In genomic region chr2:227474406-227474805, GRCh38 we compare ENCODE assay signal across 12 cellular contexts. TPM values are rescaled to one million over a fixed set of nuclear protein-coding genes. Genes with fewer than 3 reads are reported as not detected.
DNase-seq lines count a peak whose midpoint lies in the region; ATAC-seq, FAIRE-seq and TF ChIP-seq lines count a peak whose summit lies in the region.
"Had no signal": no experiment of that assay in that cellular context is flagged by ENCODE, and none has a peak within 500 bp of the region (broad histone marks: within the 10 kb centered on the region; RNA-seq: fewer than 3 reads in every experiment).

No MANE protein-coding gene starts in this region.

- POLR2A ChIA-PET in naive thymus-derived CD4-positive, alpha-beta T cell (lab: Charles Lee): no interaction called here

- no peaks in the 10 kb centered on the region for H3K27me3 ChIP-seq in CD4-positive, CD25-positive, alpha-beta regulatory T cell (ENCODE audit: control insufficient read depth, insufficient read depth, low read length)
- H3K27me3 ChIP-seq in astrocyte (ENCODE audit: insufficient read depth, low read length): no peaks in the 10 kb centered on the region
- H3K27me3 ChIP-seq in naive thymus-derived CD4-positive, alpha-beta T cell (ENCODE audit: control insufficient read depth in 2 of 2, insufficient read depth in 2 of 2, low read length in 2 of 2): no peaks in the 10 kb centered on the region
- H3K27me3 ChIP-seq in body of pancreas: no peaks in the 10 kb centered on the region
- H3K27me3 ChIP-seq: left lung, upper lobe of left lung had no signal

- peaks cover 62% of the 10 kb centered on the region for H4K20me1 ChIP-seq in astrocyte (ENCODE audit: insufficient read depth, low read length)

- H3K4me1 ChIP-seq in CD4-positive, CD25-positive, alpha-beta regulatory T cell (ENCODE audit: control insufficient read depth, insufficient read depth, low read length, poor library complexity, severe bottlenecking): peaks cover 29% of the 10 kb centered on the region
- H3K4me1 ChIP-seq in astrocyte (ENCODE audit: insufficient read depth, low read length): peaks cover 13% of the 10 kb centered on the region
- peaks cover 30% of the 10 kb centered on the region in 2 donors for H3K4me1 ChIP-seq in naive thymus-derived CD4-positive, alpha-beta T cell (ENCODE audit: control insufficient read depth in 2 of 2, insufficient read depth in 2 of 2, low read length in 2 of 2)
- peaks cover 37% of the 10 kb centered on the region for H3K4me1 ChIP-seq in body of pancreas

- H3K36me3 Mint-ChIP-seq in CD4-positive, CD25-positive, alpha-beta regulatory T cell: no peaks in the 10 kb centered on the region
- H3K36me3 Mint-ChIP-seq in astrocyte (ENCODE audit: low read depth, unreplicated experiment): no peaks in the 10 kb centered on the region
- peaks cover 0 to 3% (median 0%) of the 10 kb centered on the region in 5 donors for H3K36me3 Mint-ChIP-seq in naive thymus-derived CD4-positive, alpha-beta T cell

- H3K9ac ChIP-seq in astrocyte (ENCODE audit: low read length): no peak overlapping the region

- CTCF ChIA-PET in naive thymus-derived CD4-positive, alpha-beta T cell (lab: Charles Lee): no interaction called here

- peak overlapping the region; percentile 93 for H3K4me2 ChIP-seq in astrocyte (ENCODE audit: low read length)

- peaks cover 71% of the 10 kb centered on the region for H3K79me2 ChIP-seq in astrocyte (ENCODE audit: insufficient read depth, low read length)

- no peak for ATAC-seq in CD4-positive, CD25-positive, alpha-beta regulatory T cell (ENCODE audit: low read depth in 2 of 2)
- no peak for ATAC-seq in naive thymus-derived CD4-positive, alpha-beta T cell
- ATAC-seq in GM18519 (IDR thresholded peaks at IDR 0.05; ENCODE audit: low FRiP score, unreplicated experiment): no peak
- ATAC-seq in body of pancreas: no peak

- TF ChIP-seq CTCF in astrocyte (IDR thresholded peaks at IDR 0.05; ENCODE audit: insufficient read depth, low read depth, low read length) (no peak), body of pancreas (IDR thresholded peaks at IDR 0.05) (no peak)

- no peak overlapping the region for H3K27ac ChIP-seq in CD4-positive, CD25-positive, alpha-beta regulatory T cell (ENCODE audit: insufficient read depth, low read length, poor library complexity, severe bottlenecking)
- H3K27ac ChIP-seq in astrocyte (ENCODE audit: low read depth, low read length) (no peak overlapping the region), body of pancreas (no peak overlapping the region)
- peak overlapping the region; percentile 10 for H3K27ac ChIP-seq in naive thymus-derived CD4-positive, alpha-beta T cell (ENCODE audit: low read depth, low read length)

- peak; percentile 38 for FAIRE-seq in H54 (lab: Jason Lieb, UNC)
- FAIRE-seq in astrocyte (lab: Jason Lieb, UNC): no peak
- FAIRE-seq: endothelial cell of umbilical vein, GM19239 had no signal

- peak overlapping the region; percentile 85 for H3K4me3 ChIP-seq in CD4-positive, CD25-positive, alpha-beta regulatory T cell (ENCODE audit: low read depth, low read length)
- H3K4me3 ChIP-seq in astrocyte (ENCODE audit: insufficient read depth, low read depth, low read length) (no peak overlapping the region), body of pancreas (no peak overlapping the region)
- H3K4me3 ChIP-seq in naive thymus-derived CD4-positive, alpha-beta T cell (ENCODE audit: low read length): no peak overlapping the region

- 21 to 38% methylated on average over 3 of the region's 3 CpGs for WGBS in body of pancreas, 2 donors

- no peak overlapping the region for H2AFZ ChIP-seq in astrocyte (ENCODE audit: low read depth, low read length)

- H3K4me1 Mint-ChIP-seq in CD4-positive, CD25-positive, alpha-beta regulatory T cell: peaks cover 39 to 69% (median 51%) of the 10 kb centered on the region in 4 donors
- peaks cover 14% of the 10 kb centered on the region for H3K4me1 Mint-ChIP-seq in astrocyte (ENCODE audit: low read depth, unreplicated experiment)
- H3K4me1 Mint-ChIP-seq in naive thymus-derived CD4-positive, alpha-beta T cell: peaks cover 33 to 76% (median 55%) of the 10 kb centered on the region in 7 donors

- H3K4me3 Mint-ChIP-seq in CD4-positive, CD25-positive, alpha-beta regulatory T cell: peak overlapping the region; percentile 39 to 100 (median 94)
- peak overlapping the region; percentile 97 for H3K4me3 Mint-ChIP-seq in astrocyte (ENCODE audit: unreplicated experiment)
- peak overlapping the region; percentile 1 to 96 (median 88) for H3K4me3 Mint-ChIP-seq in naive thymus-derived CD4-positive, alpha-beta T cell

- no peak for TF ChIP-seq POLR2A in H54 (IDR thresholded peaks at IDR 0.05; ENCODE audit: low read depth, low read length)
- no peak for TF ChIP-seq POLR2A in body of pancreas (IDR thresholded peaks at IDR 0.05)

- H3K27ac Mint-ChIP-seq in CD4-positive, CD25-positive, alpha-beta regulatory T cell: peak overlapping the region in 2 of 3 donors; percentile 34 to 92
- H3K27ac Mint-ChIP-seq in astrocyte (ENCODE audit: unreplicated experiment): no peak overlapping the region
- peak overlapping the region in 6 of 9 donors; percentile 26 to 77 (median 48) for H3K27ac Mint-ChIP-seq in naive thymus-derived CD4-positive, alpha-beta T cell

- H3K9me3 ChIP-seq in CD4-positive, CD25-positive, alpha-beta regulatory T cell (ENCODE audit: control insufficient read depth in 2 of 2, low read length in 2 of 2): no peaks in the 10 kb centered on the region
- H3K9me3 ChIP-seq in astrocyte (ENCODE audit: insufficient read depth, low read depth, low read length) (no peaks in the 10 kb centered on the region), body of pancreas (no peaks in the 10 kb centered on the region)
- no peaks in the 10 kb centered on the region for H3K9me3 ChIP-seq in naive thymus-derived CD4-positive, alpha-beta T cell (ENCODE audit: control insufficient read depth in 2 of 3, low read length in 3 of 3)
- H3K9me3 ChIP-seq: left lung, upper lobe of left lung had no signal

- H3K27me3 Mint-ChIP-seq in CD4-positive, CD25-positive, alpha-beta regulatory T cell: no peaks in the 10 kb centered on the region
- no peaks in the 10 kb centered on the region for H3K27me3 Mint-ChIP-seq in astrocyte (ENCODE audit: low read depth, unreplicated experiment)
- H3K27me3 Mint-ChIP-seq in naive thymus-derived CD4-positive, alpha-beta T cell: no peaks in the 10 kb centered on the region

- no peak for DNase-seq in CD4-positive, CD25-positive, alpha-beta regulatory T cell
- no peak for DNase-seq in H54 (ENCODE audit: insufficient read length, low spot score)
- no peak for DNase-seq in astrocyte (ENCODE audit: low read depth)
- DNase-seq in naive thymus-derived CD4-positive, alpha-beta T cell: no peak
- DNase-seq in dedifferentiated amniotic fluid mesenchymal stem cell (ENCODE audit: extremely low spot score): no peak
- DNase-seq in body of pancreas: no peak
- no peak for DNase-seq in NCI-H82 treated with DMSO at 0.1 percent for 48 hours (lab: John Stamatoyannopoulos, UW; ENCODE audit: unreplicated experiment)
- DNase-seq: left lung, upper lobe of left lung had no signal

- H3K36me3 ChIP-seq in CD4-positive, CD25-positive, alpha-beta regulatory T cell (ENCODE audit: control insufficient read depth, insufficient read depth, low read length): no peaks in the 10 kb centered on the region
- H3K36me3 ChIP-seq in astrocyte (ENCODE audit: insufficient read depth, low read length): no peaks in the 10 kb centered on the region
- H3K36me3 ChIP-seq in naive thymus-derived CD4-positive, alpha-beta T cell (ENCODE audit: control insufficient read depth in 2 of 3, insufficient read depth in 3 of 3, low read length in 3 of 3): no peaks in the 10 kb centered on the region
- H3K36me3 ChIP-seq in body of pancreas (replicated peaks in 1 of 2; ENCODE audit: insufficient read depth in 1 of 2, low read depth in 2 of 2): no peaks in the 10 kb centered on the region
- H3K36me3 ChIP-seq: left lung, upper lobe of left lung had no signal

- intact Hi-C loops in naive thymus-derived CD4-positive, alpha-beta T cell (cut with micrococcal nuclease): loop anchor here in 1 of 2 donors (5.0 kb wide), 1 partner anchor 682 kb away; no protein-coding TSS in a partner anchor
- intact Hi-C loops in body of pancreas (cut with DNase I): no loop called here

- H3K9me3 Mint-ChIP-seq in CD4-positive, CD25-positive, alpha-beta regulatory T cell: peaks cover 0 to 2% (median 0%) of the 10 kb centered on the region in 7 donors
- no peaks in the 10 kb centered on the region for H3K9me3 Mint-ChIP-seq in astrocyte (ENCODE audit: unreplicated experiment)
- H3K9me3 Mint-ChIP-seq in naive thymus-derived CD4-positive, alpha-beta T cell: no peaks in the 10 kb centered on the region

RNA-seq across cellular contexts. Expression of gene AGFG1, which starts 2.5 kb away (rescaled TPM):
- 64.0 TPM for total RNA-seq in CD4-positive, CD25-positive, alpha-beta regulatory T cell
- 10 to 100 TPM; 14.9 to 28.7 (median 20.2) TPM for polyA plus RNA-seq in CD4-positive, CD25-positive, alpha-beta regulatory T cell
- total RNA-seq in astrocyte (84.1 and 87.9 TPM in 2 replicates), body of pancreas (10 to 100 TPM; 10.2 to 16.1 TPM)
- total RNA-seq in naive thymus-derived CD4-positive, alpha-beta T cell: 10 to 100 TPM; 52.8 to 84.5 (median 58.2) TPM
- polyA plus RNA-seq in naive thymus-derived CD4-positive, alpha-beta T cell: 10 to 100 TPM; 10.6 to 29.5 TPM
